Comparison of ENCODE assay signal across 17 cellular contexts in genomic region chr6:21906826-21907225, GRCh38.
A peak's percentile ranks its signal among the peaks of the same experiment; 100 is the strongest.
DNase-seq lines count a peak whose midpoint lies in the region; ATAC-seq, FAIRE-seq and TF ChIP-seq lines count a peak whose summit lies in the region.
"Had no signal": no experiment of that assay in that cellular context is flagged by ENCODE, and none has a peak within 500 bp of the region (broad histone marks: within the 10 kb centered on the region; RNA-seq: fewer than 3 reads in every experiment).

No MANE protein-coding gene starts in this region.

- SMC1A ChIA-PET in GM12878 (lab: Charles Lee; ENCODE audit: uncharacterized antibody, unreplicated experiment), result interaction anchor here (0.7 to 1.4 kb wide), 2 partner anchors 11 to 74 kb away, joined by 4 to 5 read pairs; no protein-coding TSS in a partner anchor

- H3K27me3 ChIP-seq in GM12878 (replicated peaks in 1 of 2; ENCODE audit: control insufficient read depth in 2 of 2, insufficient read depth in 2 of 2, low read length in 1 of 2) (no peaks in the 10 kb centered on the region), ascending aorta (no peaks in the 10 kb centered on the region)

- no peaks in the 10 kb centered on the region for H3K79me2 ChIP-seq in GM12878 (ENCODE audit: control insufficient read depth, insufficient read depth, low read length)

- RAD21 ChIA-PET in GM12878 (lab: Charles Lee; ENCODE audit: unreplicated experiment), result interaction anchor here (0.6 to 0.7 kb wide), 2 partner anchors 862 to 951 kb away, joined by 3 read pairs; no protein-coding TSS in a partner anchor

- H3K27ac ChIP-seq in GM12878 (ENCODE audit: control insufficient read depth, insufficient read depth) (no peak overlapping the region), ascending aorta (no peak overlapping the region)
- H3K27ac ChIP-seq: 22Rv1 had no signal

- intact Hi-C loops in GM12878 (cut with micrococcal nuclease; ENCODE audit: unreplicated experiment), result no loop called here
- intact Hi-C loops in ascending aorta (cut with DNase I), result no loop called here

- H3K4me3 ChIP-seq in GM12878, result no peak overlapping the region
- H3K4me3 ChIP-seq in ascending aorta, result no peak overlapping the region

- H2AFZ ChIP-seq in GM12878 (ENCODE audit: control insufficient read depth, low read depth, low read length), result no peak overlapping the region

- DNase-seq in DMS53 (lab: John Stamatoyannopoulos, UW) (peak; percentile 15), DMS53 treated with DMSO at 0.1 percent for 48 hours (lab: John Stamatoyannopoulos, UW; ENCODE audit: unreplicated experiment) (no peak), GM12878 (ENCODE audit: low read depth, low spot score) (no peak), kidney tubule cell (ENCODE audit: low spot score) (peak; percentile 20), UCSD-AML1 (lab: John Stamatoyannopoulos, UW; ENCODE audit: unreplicated experiment) (no peak), amygdala (lab: John Stamatoyannopoulos, UW) (no peak), ascending aorta (ENCODE audit: low spot score in 2 of 2) (no peak)
- DNase-seq: CD8-positive, alpha-beta T cell; COR-L47; DMS153; HCEC 1CT; HFFc6; IMR-90 had no signal

- no peak for FAIRE-seq in GM12878 (lab: Jason Lieb, UNC)
- FAIRE-seq: D721Med, H1 had no signal

- TF ChIP-seq CTCF in GM12878 (IDR thresholded peaks at IDR 0.05 in 2 of 3, conservative IDR thresholded peaks at IDR 0.05 in 1 of 3; ENCODE audit: control insufficient read depth in 2 of 3, extremely low read depth in 1 of 3, insufficient read depth in 1 of 3, low read depth in 3 of 3, low read length in 3 of 3) (no peak), ascending aorta (IDR thresholded peaks at IDR 0.05) (no peak)

- no peak for TF ChIP-seq RAD21 in GM12878 (IDR thresholded peaks at IDR 0.05; ENCODE audit: insufficient read depth, low read depth, low read length)

- CTCF ChIA-PET in GM12878 (lab: Yijun Ruan, JAX), result no interaction called here

- no peaks in the 10 kb centered on the region for H3K9me3 ChIP-seq in GM12878 (replicated peaks; ENCODE audit: control insufficient read depth, insufficient read depth, low read length)
- no peaks in the 10 kb centered on the region for H3K9me3 ChIP-seq in ascending aorta

- BruUV-seq in GM12878 (replicated peaks; lab: Mats Ljungman, UMichigan), result no TSS peak

- TF ChIP-seq EP300 in GM12878 (IDR thresholded peaks at IDR 0.05; ENCODE audit: borderline replicate concordance in 1 of 2, control insufficient read depth in 1 of 2, low read depth in 2 of 2, low read length in 2 of 2), result no peak

- H3K36me3 ChIP-seq in GM12878 (ENCODE audit: control insufficient read depth in 2 of 2, insufficient read depth in 2 of 2, low read length in 1 of 2) (no peaks in the 10 kb centered on the region), ascending aorta (no peaks in the 10 kb centered on the region)

- TF ChIP-seq POLR2A in GM12878 (IDR thresholded peaks at IDR 0.05; ENCODE audit: low read depth, low read length), result no peak

- no peak for ATAC-seq in GM12878
- no peak for ATAC-seq in HG02678 (IDR thresholded peaks at IDR 0.05; ENCODE audit: unreplicated experiment)
- ATAC-seq: CD8-positive, alpha-beta T cell had no signal

- no peaks in the 10 kb centered on the region for H4K20me1 ChIP-seq in GM12878 (ENCODE audit: control insufficient read depth, insufficient read depth)

- POLR2A ChIA-PET in GM12878 (lab: Charles Lee), result interaction anchor here (0.7 kb wide), 1 partner anchor 292 kb away, joined by 3 read pairs; no protein-coding TSS in a partner anchor

- no peak overlapping the region for H3K9ac ChIP-seq in GM12878 (ENCODE audit: control insufficient read depth, insufficient read depth, low read length)

- in situ Hi-C loops in GM12878 (cut with MboI), result no loop called here

- no peak overlapping the region for H3K4me2 ChIP-seq in GM12878 (ENCODE audit: control insufficient read depth, insufficient read depth)

- H3K4me1 ChIP-seq in GM12878 (ENCODE audit: control insufficient read depth, insufficient read depth, low read length) (no peaks in the 10 kb centered on the region), ascending aorta (peaks cover 4% of the 10 kb centered on the region in 2 donors)

TF ChIP-seq in GM12878, 131 proteins besides CTCF, POLR2A, EP300 and RAD21:
- TF ChIP-seq ESRRA (IDR thresholded peaks at IDR 0.05; ENCODE audit: low read length), result no peak
- no peak for TF ChIP-seq MXI1 (IDR thresholded peaks at IDR 0.05; ENCODE audit: low read depth, low read length)
- no peak for TF ChIP-seq FOXM1 (IDR thresholded peaks at IDR 0.05; ENCODE audit: low read depth, low read length)
- 0 out of 2 replicates have a peak, but pooled peaks have one; percentile 36 for TF ChIP-seq JUNB (IDR thresholded peaks at IDR 0.05)
- TF ChIP-seq SUPT20H (IDR thresholded peaks at IDR 0.05; ENCODE audit: borderline replicate concordance, control insufficient read depth, low read depth, low read length), result no peak
- no peak for TF ChIP-seq CEBPZ (IDR thresholded peaks at IDR 0.05; ENCODE audit: low read depth, low read length)

Comparison
In these comparisons a context has a peak if more than half of its experiments do, and no peak if none do; other contexts are left out.
1. DNase-seq: peak in DMS53 (single experiment) and kidney tubule cell (single experiment); none in DMS53 treated with DMSO at 0.1 percent for 48 hours (single experiment), GM12878 (single experiment), UCSD-AML1 (single experiment), amygdala (0 of 56) and ascending aorta (0 of 2).